Comparison of ENCODE assay signal across 9 cellular contexts in the genomic region with DNA sequence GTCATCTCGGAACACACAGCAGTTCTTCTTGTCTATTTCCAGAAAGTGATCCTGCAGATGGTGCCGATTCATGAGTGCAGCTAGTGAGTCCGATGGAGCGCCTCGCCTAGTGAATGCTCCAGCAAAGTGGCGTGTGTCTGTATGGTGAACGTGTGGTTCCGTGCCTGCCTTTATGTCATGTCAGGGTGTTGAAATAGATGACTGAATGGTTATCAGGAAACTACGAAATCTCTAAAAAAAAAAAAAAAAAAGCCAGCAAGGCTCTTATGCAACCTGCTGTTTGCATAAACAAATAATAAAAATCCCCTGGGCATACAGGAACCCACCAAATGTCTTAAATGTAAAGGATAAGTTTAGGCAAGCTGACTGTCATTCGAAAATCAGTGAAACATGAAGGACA. TPM values are rescaled to one million over a fixed set of nuclear protein-coding genes. Genes with fewer than 3 reads are reported as not detected.
"Had no signal": no experiment of that assay in that cellular context is flagged by ENCODE, and none has a peak within 500 bp of the region (broad histone marks: within the 10 kb centered on the region; RNA-seq: fewer than 3 reads in every experiment).

A gene (minus strand): TSS at position 146 of the 400 bp plus-strand sequence. CDS start 74 bp downstream, at position 72.

RNA-seq across cellular contexts. Expression of the gene that starts here (rescaled TPM):
- total RNA-seq: activated T-helper 17 cell treated with anti-CD3 and anti-CD28 coated beads, Interleukin-2, amount 50 U/mL, for 72 hours; chondrocyte; dermis microvascular lymphatic vessel endothelial cell; epithelial cell of proximal tubule; glomerular endothelial cell; kidney; left ventricle myocardium inferior; osteoblast; smooth muscle cell had no signal
